ENCODE assay signal across 8 cellular contexts in the genomic region with DNA sequence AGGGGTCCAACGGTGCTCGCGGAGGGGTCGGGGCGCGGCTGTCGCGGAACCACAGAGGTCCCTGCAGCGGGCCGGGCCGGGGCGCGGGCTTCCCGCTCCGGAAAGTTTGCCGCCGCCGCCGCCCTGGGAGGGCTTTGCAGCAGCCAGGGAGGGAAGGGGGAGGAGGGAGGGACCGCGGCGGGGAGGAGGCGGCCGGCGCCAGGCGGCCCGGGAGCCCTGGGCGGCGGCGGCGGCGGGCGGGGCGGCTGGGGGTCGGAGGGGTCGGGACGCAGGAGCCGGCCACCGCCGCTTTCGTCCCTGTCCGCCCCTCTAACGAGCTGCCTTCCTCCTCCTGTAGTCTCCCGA. TPM values are rescaled to one million over a fixed set of nuclear protein-coding genes. Genes with fewer than 3 reads are reported as not detected.
A peak's percentile ranks its signal among the peaks of the same experiment; 100 is the strongest.
DNase-seq lines count a peak whose midpoint lies in the region; ATAC-seq, FAIRE-seq and TF ChIP-seq lines count a peak whose summit lies in the region.

No MANE protein-coding gene starts in this region.

- ATAC-seq in activated B cell treated with CpG ODN at 0.5 μM for 24 hours (ENCODE audit: low read depth) (peak; percentile 23), HG02981 (IDR thresholded peaks at IDR 0.05; ENCODE audit: unreplicated experiment) (no peak)

- intact Hi-C loops in activated B cell treated with CpG ODN at 0.5 μM for 24 hours (cut with micrococcal nuclease) (no loop called here), prostate gland (cut with DNase I) (no loop called here), kidney (cut with DNase I) (no loop called here)

- in situ Hi-C loops in HAP-1 (cut with MboI; ENCODE audit: low sequenced_read_pairs): no loop called here

- H3K4me3 Mint-ChIP-seq in activated B cell treated with CpG ODN at 0.5 μM for 24 hours: no peak overlapping the region

- CTCF ChIA-PET in activated B cell treated with CpG ODN at 0.5 μM for 24 hours (lab: Charles Lee): no interaction called here

- H3K27me3 Mint-ChIP-seq in activated B cell treated with CpG ODN at 0.5 μM for 24 hours: peaks cover 13% of the 10 kb centered on the region

- H3K36me3 ChIP-seq in HAP-1 (replicated peaks) (no peaks in the 10 kb centered on the region), prostate gland (no peaks in the 10 kb centered on the region), kidney (ENCODE audit: control insufficient read depth in 1 of 2, insufficient read depth in 2 of 2, low read length in 2 of 2) (peaks cover 0 to 2% of the 10 kb centered on the region in 2 donors)

- peaks cover 5% of the 10 kb centered on the region; the same call in 1 of the 2 replicates for H3K4me1 ChIP-seq in HAP-1
- H3K4me1 ChIP-seq in prostate gland (replicated peaks): peaks cover 10% of the 10 kb centered on the region
- H3K4me1 ChIP-seq in kidney (ENCODE audit: control insufficient read depth in 1 of 2, insufficient read depth in 1 of 2, low read depth in 1 of 2, low read length in 2 of 2): peaks cover 0 to 16% of the 10 kb centered on the region in 2 donors

- H3K4me1 Mint-ChIP-seq in activated B cell treated with CpG ODN at 0.5 μM for 24 hours: peaks cover 2% of the 10 kb centered on the region

- H3K27ac Mint-ChIP-seq in activated B cell treated with CpG ODN at 0.5 μM for 24 hours: no peak overlapping the region

- H3K9me3 Mint-ChIP-seq in activated B cell treated with CpG ODN at 0.5 μM for 24 hours: no peaks in the 10 kb centered on the region

- H3K36me3 Mint-ChIP-seq in activated B cell treated with CpG ODN at 0.5 μM for 24 hours (ENCODE audit: low read depth): no peaks in the 10 kb centered on the region

- DNase-seq in AG09309 (ENCODE audit: low read depth) (no peak), HAP-1 (ENCODE audit: low spot score in 2 of 2) (peak in 1 of 2 experiments; percentile 71), activated B cell treated with CpG ODN at 0.5 μM for 24 hours (peak; percentile 43), epithelial cell of proximal tubule (ENCODE audit: low read depth) (no peak), prostate gland (ENCODE audit: low spot score) (peak; percentile 37), NCI-H526 treated with DMSO at 0.1 percent for 48 hours (lab: John Stamatoyannopoulos, UW) (no peak), kidney (no peak)

- no peak for FAIRE-seq in kidney (lab: Jason Lieb, UNC)

- TF ChIP-seq CTCF in AG09309 (IDR thresholded peaks at IDR 0.05; ENCODE audit: control insufficient read depth, insufficient read depth, low read depth, low read length, missing control alignments): no peak
- TF ChIP-seq CTCF in activated B cell treated with CpG ODN at 0.5 μM for 24 hours (IDR thresholded peaks at IDR 0.05): no peak
- TF ChIP-seq CTCF in epithelial cell of proximal tubule (conservative IDR thresholded peaks at IDR 0.05; ENCODE audit: low read depth, low read length): no peak
- no peak for TF ChIP-seq CTCF in prostate gland (IDR thresholded peaks at IDR 0.05)
- TF ChIP-seq CTCF in kidney (IDR thresholded peaks at IDR 0.05; ENCODE audit: borderline replicate concordance, extremely low read depth, insufficient read depth): no peak

- H3K9me3 ChIP-seq in HAP-1: no peaks in the 10 kb centered on the region
- H3K9me3 ChIP-seq in prostate gland: no peaks in the 10 kb centered on the region
- no peaks in the 10 kb centered on the region for H3K9me3 ChIP-seq in kidney (ENCODE audit: control insufficient read depth in 1 of 2, low read length in 2 of 2)

- 1% methylated on average over 37 of the region's 44 CpGs for WGBS in prostate gland

- POLR2A ChIA-PET in activated B cell treated with CpG ODN at 0.5 μM for 24 hours (lab: Charles Lee): no interaction called here

- H3K27me3 ChIP-seq in HAP-1 (ENCODE audit: low read depth) (no peaks in the 10 kb centered on the region), prostate gland (replicated peaks; ENCODE audit: insufficient read depth) (no peaks in the 10 kb centered on the region)

- no peak for TF ChIP-seq POLR2A in prostate gland (IDR thresholded peaks at IDR 0.05)

- H3K27ac ChIP-seq in prostate gland (peak overlapping the region in 1 of 2 donors; percentile 31), kidney (ENCODE audit: low read depth in 2 of 2, low read length in 2 of 2) (no peak overlapping the region)

- no peak overlapping the region for H3K9ac ChIP-seq in kidney (ENCODE audit: low read length in 2 of 2)

- H3K4me3 ChIP-seq in AG09309 (ENCODE audit: control insufficient read depth, low read depth, low read length) (peak overlapping the region; percentile 8), HAP-1 (peak overlapping the region; percentile 58), epithelial cell of proximal tubule (ENCODE audit: low read depth, low read length) (peak overlapping the region; percentile 42), prostate gland (peak overlapping the region; percentile 32 to 46), kidney (ENCODE audit: low read length in 2 of 2) (no peak overlapping the region)

RNA-seq across cellular contexts. Expression of gene FGFR3, which starts 0.4 kb away (rescaled TPM):
- total RNA-seq in activated B cell treated with CpG ODN at 0.5 μM for 24 hours (0.10 and 0.40 TPM in 2 replicates), epithelial cell of proximal tubule (1.0 and 8.1 TPM in 2 replicates), prostate gland (10 to 100 TPM in 1 of 2 donors, 1 to 10 TPM in 1; 8.7 to 78.2 TPM), kidney (25.5 TPM)
- 28.5 TPM for polyA plus RNA-seq in kidney (ENCODE audit: insufficient read depth, low read depth, low replicate concordance)

Comparison
In these comparisons a context has a peak if more than half of its experiments do, and no peak if none do; other contexts are left out.
1. DNase-seq: peak in activated B cell treated with CpG ODN at 0.5 μM for 24 hours (single experiment) and prostate gland (single experiment); none in AG09309 (single experiment), epithelial cell of proximal tubule (single experiment), NCI-H526 treated with DMSO at 0.1 percent for 48 hours (single experiment) and kidney (single experiment).
2. H3K4me3 ChIP-seq: peak in AG09309 (single experiment), HAP-1 (single experiment), epithelial cell of proximal tubule (single experiment) and prostate gland (2 of 2); none in kidney (0 of 2).